8 cellular contexts compared by ENCODE assay signal in the genomic region with DNA sequence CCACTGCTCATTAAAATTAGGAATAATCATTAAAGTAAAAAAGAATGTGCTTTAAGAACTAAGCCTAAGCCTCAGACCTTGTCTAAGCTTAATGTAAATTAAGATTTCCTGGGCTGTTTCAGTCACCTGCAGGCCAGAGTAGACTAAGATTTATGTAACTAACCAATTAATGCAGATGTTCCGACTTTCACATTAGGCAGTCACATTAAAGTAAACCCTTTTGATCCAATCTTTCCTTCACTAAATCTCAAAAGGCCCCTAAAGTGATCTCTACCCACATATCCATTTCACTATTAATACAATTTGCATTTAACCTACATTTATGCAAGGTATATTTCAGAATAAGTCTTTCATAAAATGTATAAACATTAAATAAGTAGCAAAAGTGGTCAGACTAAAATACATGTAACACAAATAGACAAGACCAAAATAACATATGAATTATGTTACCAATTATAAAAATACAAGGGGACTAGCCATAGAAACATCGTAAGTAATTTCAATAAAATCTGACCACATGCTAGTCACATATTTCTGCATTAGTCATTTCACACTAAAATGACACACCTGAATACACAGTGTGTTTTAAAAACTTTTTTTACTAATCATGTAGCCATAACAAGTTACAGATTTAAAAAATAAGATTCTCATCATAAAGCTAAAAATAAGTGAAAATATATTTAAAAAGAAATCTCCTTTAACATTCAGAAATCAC. TPM values are rescaled to one million over a fixed set of nuclear protein-coding genes. Genes with fewer than 3 reads are reported as not detected.
A peak's percentile ranks its signal among the peaks of the same experiment; 100 is the strongest.
DNase-seq lines count a peak whose midpoint lies in the region; ATAC-seq, FAIRE-seq and TF ChIP-seq lines count a peak whose summit lies in the region.

No MANE protein-coding gene starts in this region.

- ATAC-seq in GM19438 (IDR thresholded peaks at IDR 0.05; ENCODE audit: low read depth, unreplicated experiment) (peak; percentile 42), GM19328 (IDR thresholded peaks at IDR 0.05; ENCODE audit: unreplicated experiment) (no peak)

- H3K4me1 ChIP-seq in ACC112 (ENCODE audit: control insufficient read depth, insufficient read depth, low read length, unreplicated experiment): peaks cover 37% of the 10 kb centered on the region
- H3K4me1 ChIP-seq in A673 (ENCODE audit: insufficient read depth, low read length, poor library complexity, severe bottlenecking): peaks cover 16% of the 10 kb centered on the region

- DNase-seq in MG63 (no peak), fibroblast of mammary gland (ENCODE audit: low read depth) (peak; percentile 34), urothelium cell line (ENCODE audit: low spot score) (no peak), A673 (ENCODE audit: low spot score) (no peak), COLO668 (lab: John Stamatoyannopoulos, UW; ENCODE audit: unreplicated experiment) (no peak)

- POLR2A ChIA-PET in A673 (lab: Charles Lee; ENCODE audit: low non-redundant PET): no interaction called here

- no peak for TF ChIP-seq CTCF in fibroblast of mammary gland (conservative IDR thresholded peaks at IDR 0.05; ENCODE audit: control insufficient read depth, insufficient read depth, low read depth, low read length)
- TF ChIP-seq CTCF in A673 (conservative IDR thresholded peaks at IDR 0.05; ENCODE audit: low read depth, low read length): no peak

- no peaks in the 10 kb centered on the region for H3K9me3 ChIP-seq in MG63
- H3K9me3 ChIP-seq in A673 (ENCODE audit: low read depth, low read length, poor library complexity, severe bottlenecking): no peaks in the 10 kb centered on the region

- H2AFZ ChIP-seq in ACC112 (ENCODE audit: low read length, unreplicated experiment): no peak overlapping the region

- H3K4me3 ChIP-seq in ACC112 (ENCODE audit: low read depth, low read length): peak overlapping the region; percentile 89
- peak overlapping the region; percentile 80 for H3K4me3 ChIP-seq in MG63
- H3K4me3 ChIP-seq in fibroblast of mammary gland (ENCODE audit: control insufficient read depth, low read depth, low read length): no peak overlapping the region
- H3K4me3 ChIP-seq in A673 (ENCODE audit: low read depth, low read length, poor library complexity, severe bottlenecking): no peak overlapping the region

- BruUV-seq in A673 (replicated peaks; lab: Mats Ljungman, UMichigan): no TSS peak

- H3K27me3 ChIP-seq in ACC112 (ENCODE audit: insufficient read depth, low read length): no peaks in the 10 kb centered on the region
- H3K27me3 ChIP-seq in MG63: no peaks in the 10 kb centered on the region
- no peaks in the 10 kb centered on the region for H3K27me3 ChIP-seq in A673 (replicated peaks; ENCODE audit: insufficient read depth, low read depth, low read length, poor library complexity)

- CTCF ChIA-PET in A673 (lab: Charles Lee): no interaction called here

- FAIRE-seq in urothelium cell line (lab: Jason Lieb, UNC): no peak

- intact Hi-C loops in A673 (cut with micrococcal nuclease; ENCODE audit: unreplicated experiment): no loop called here

- peaks cover 98% of the 10 kb centered on the region for H3K79me2 ChIP-seq in ACC112 (ENCODE audit: control insufficient read depth, insufficient read depth, low read length, unreplicated experiment)

- H3K36me3 ChIP-seq in ACC112 (ENCODE audit: insufficient read depth, low read length): no peaks in the 10 kb centered on the region
- peaks cover 41% of the 10 kb centered on the region for H3K36me3 ChIP-seq in MG63
- H3K36me3 ChIP-seq in A673 (ENCODE audit: insufficient read depth, low read length, poor library complexity, severe bottlenecking): no peaks in the 10 kb centered on the region

- H3K27ac ChIP-seq in ACC112 (ENCODE audit: low read depth, low read length) (peak overlapping the region; percentile 88), A673 (ENCODE audit: low read depth, low read length, poor library complexity, severe bottlenecking) (no peak overlapping the region)

RNA-seq across cellular contexts. Expression of a gene that starts 7.7 kb away (rescaled TPM):
- total RNA-seq in MG63 (2014; rRNA removed; shearing (Covaris generic); ENCODE audit: low replicate concordance): 45.6 and 50.8 TPM in 2 replicates
- 12.7 and 15.3 TPM in 2 replicates for total RNA-seq in A673 (2021)

Comparison
In these comparisons a context has a peak if more than half of its experiments do, and no peak if none do; other contexts are left out.
1. H3K4me3 ChIP-seq: peak in ACC112 (single experiment) and MG63 (single experiment); none in fibroblast of mammary gland (single experiment) and A673 (single experiment).